ENCODE assay signal across 6 cellular contexts in the genomic region with DNA sequence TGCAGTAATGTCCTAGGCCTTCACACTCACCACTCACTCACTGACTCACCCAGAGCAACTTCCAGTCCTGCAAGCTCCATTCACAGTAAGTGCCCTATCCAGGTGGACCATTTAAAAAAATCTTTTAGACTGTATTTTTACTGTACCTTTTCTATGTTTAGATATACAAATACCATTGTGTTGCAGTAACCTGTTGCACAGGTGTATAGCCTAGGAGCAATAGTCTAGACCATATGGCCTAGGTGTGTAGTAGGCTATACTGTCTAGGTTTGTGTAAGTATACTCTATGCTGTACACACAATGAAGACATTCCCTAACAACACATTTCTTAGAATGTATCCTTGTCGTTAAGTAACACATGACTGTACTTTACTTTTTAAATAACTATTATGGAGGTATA. TPM values are rescaled to one million over a fixed set of nuclear protein-coding genes. Genes with fewer than 3 reads are reported as not detected.
"Had no signal": no experiment of that assay in that cellular context is flagged by ENCODE, and none has a peak within 500 bp of the region (broad histone marks: within the 10 kb centered on the region; RNA-seq: fewer than 3 reads in every experiment).

No MANE protein-coding gene starts in this region.

- H3K4me3 ChIP-seq: GM12878 had no signal

- ATAC-seq: GM12878 had no signal

- DNase-seq: GDM1, GF-D8 had no signal

- FAIRE-seq: GM12878, GM12891, GM18507, GM19239 had no signal

RNA-seq across cellular contexts. Expression of gene CYP46A1, which starts 17.2 kb away (rescaled TPM):
- total RNA-seq: GM12878 had no signal

RNA-seq across cellular contexts. Expression of gene HHIPL1, which starts 56.3 kb away (rescaled TPM):
- total RNA-seq: GM12878 had no signal
